10 cellular contexts compared by ENCODE assay signal in genomic region chr13:23320926-23321533, GRCh38.
DNase-seq lines count a peak whose midpoint lies in the region; ATAC-seq, FAIRE-seq and TF ChIP-seq lines count a peak whose summit lies in the region.
"Had no signal": no experiment of that assay in that cellular context is flagged by ENCODE, and none has a peak within 500 bp of the region (broad histone marks: within the 10 kb centered on the region; RNA-seq: fewer than 3 reads in every experiment).

No MANE protein-coding gene starts in this region.

- no peak overlapping the region for H3K9ac ChIP-seq in PC-3 (ENCODE audit: low read length)
- no peak overlapping the region for H3K9ac ChIP-seq in keratinocyte (ENCODE audit: control insufficient read depth, extremely low read depth, insufficient read depth, low read length)

- H3K4me2 ChIP-seq in PC-3 (ENCODE audit: low read length) (peak overlapping the region; percentile 84), keratinocyte (ENCODE audit: control insufficient read depth, extremely low read depth, insufficient read depth, low read depth, low read length) (peak overlapping the region; percentile 84)

- H2AFZ ChIP-seq in PC-3 (ENCODE audit: low read length) (no peak overlapping the region), keratinocyte (ENCODE audit: control insufficient read depth, low read length) (peak overlapping the region; percentile 21)

- H3K36me3 ChIP-seq in CD8-positive, alpha-beta memory T cell (ENCODE audit: insufficient read depth, low read length): no peaks in the 10 kb centered on the region
- H3K36me3 ChIP-seq in PC-3 (ENCODE audit: low read depth, low read length) (no peaks in the 10 kb centered on the region), keratinocyte (ENCODE audit: control insufficient read depth in 2 of 2, extremely low read depth in 1 of 2, insufficient read depth in 2 of 2, low read length in 2 of 2) (no peaks in the 10 kb centered on the region)

- H3K36me3 Mint-ChIP-seq in CD8-positive, alpha-beta memory T cell: peaks cover 0 to 4% (median 0%) of the 10 kb centered on the region in 3 donors

- FAIRE-seq in keratinocyte (lab: Jason Lieb, UNC): no peak

- H3F3A ChIP-seq in PC-3 (ENCODE audit: low read length, unreplicated experiment): no peaks in the 10 kb centered on the region

- H3K27ac Mint-ChIP-seq in CD8-positive, alpha-beta memory T cell: peak overlapping the region; percentile 81 to 98 (median 96)

- H4K20me1 ChIP-seq in PC-3 (ENCODE audit: low read length) (no peaks in the 10 kb centered on the region), keratinocyte (ENCODE audit: control insufficient read depth, extremely low read depth, insufficient read depth, low read length) (no peaks in the 10 kb centered on the region)

- no peaks in the 10 kb centered on the region for H3K27me3 ChIP-seq in CD8-positive, alpha-beta memory T cell (ENCODE audit: insufficient read depth, low read length, poor library complexity, severe bottlenecking)
- H3K27me3 ChIP-seq in PC-3 (ENCODE audit: low read length) (no peaks in the 10 kb centered on the region), keratinocyte (ENCODE audit: control insufficient read depth, extremely low read depth, insufficient read depth, low read length) (no peaks in the 10 kb centered on the region)

- H3K4me1 ChIP-seq in CD8-positive, alpha-beta memory T cell (ENCODE audit: insufficient read depth, low read length): peaks cover 9% of the 10 kb centered on the region
- peaks cover 48% of the 10 kb centered on the region for H3K4me1 ChIP-seq in PC-3 (ENCODE audit: insufficient read depth, low read length)
- peaks cover 26% of the 10 kb centered on the region for H3K4me1 ChIP-seq in keratinocyte (ENCODE audit: control insufficient read depth, extremely low read depth, insufficient read depth, low read length)

- H3K9me1 ChIP-seq in keratinocyte (ENCODE audit: control insufficient read depth, extremely low read depth, insufficient read depth, low read length): no peaks in the 10 kb centered on the region

- no peaks in the 10 kb centered on the region for H3K9me2 ChIP-seq in PC-3 (replicated peaks; ENCODE audit: low read length)

- H3K27me3 Mint-ChIP-seq in CD8-positive, alpha-beta memory T cell: no peaks in the 10 kb centered on the region

- intact Hi-C loops in PC-3 (cut with micrococcal nuclease): loop anchor here (5.0 kb wide), 1 partner anchor 1684 kb away; no protein-coding TSS in a partner anchor

- H3K4me3 Mint-ChIP-seq in CD8-positive, alpha-beta memory T cell: peak overlapping the region; percentile 89 to 99 (median 95)

- POLR2A ChIA-PET in CD8-positive, alpha-beta memory T cell (lab: Charles Lee): interaction anchor here (0.8 kb wide), 1 partner anchor 55 kb away, joined by 3 read pairs; no protein-coding TSS in a partner anchor
- POLR2A ChIA-PET in PC-3 (lab: Charles Lee; ENCODE audit: unreplicated experiment) (interaction anchor here (1.1 kb wide), 1 partner anchor 106 kb away, joined by 3 read pairs; no protein-coding TSS in a partner anchor), HEK293T (lab: Yijun Ruan, JAX) (interaction anchor here (0.5 kb wide), 1 partner anchor 1368 kb away, joined by 3 read pairs; no protein-coding TSS in a partner anchor)

- peak overlapping the region; percentile 53 for H3K4me3 ChIP-seq in CD8-positive, alpha-beta memory T cell (ENCODE audit: low read length)
- H3K4me3 ChIP-seq in PC-3 (ENCODE audit: low read length) (peak overlapping the region; percentile 27; the same call in 1 of the 2 replicates), keratinocyte (ENCODE audit: control insufficient read depth in 2 of 3, extremely low read depth in 1 of 3, insufficient read depth in 2 of 3, low read depth in 1 of 3, low read length in 3 of 3) (peak overlapping the region in 1 of 3 experiments; percentile 44)

- TF ChIP-seq CTCF in PC-3 (conservative IDR thresholded peaks at IDR 0.05; ENCODE audit: low read depth, low read length) (no peak), keratinocyte (optimal IDR thresholded peaks at IDR 0.05 in 1 of 3, IDR thresholded peaks at IDR 0.05 in 1 of 3, conservative IDR thresholded peaks at IDR 0.05 in 1 of 3; ENCODE audit: extremely low read depth in 1 of 3, insufficient read depth in 2 of 3, low read length in 3 of 3) (no peak)

- dilution Hi-C loops in keratinocyte (cut with MboI; ENCODE audit: extremely low pct_ligation_motif_present, low sequenced_read_pairs): no loop called here

- no peak for DNase-seq in CD8-positive, alpha-beta memory T cell
- DNase-seq in PC-3: peak; percentile 4
- no peak for DNase-seq in keratinocyte (ENCODE audit: low read depth, low spot score)
- DNase-seq in GOT3 (lab: John Stamatoyannopoulos, UW): no peak
- DNase-seq in HEK293T (ENCODE audit: extremely low spot score): no peak
- no peak for DNase-seq in GM19240 (ENCODE audit: insufficient read length, low spot score)
- no peak for DNase-seq in effector CD4-positive, alpha-beta T cell
- DNase-seq: activated gamma-delta T cell treated with Interleukin-2 at 50 U/mL for 16 hours; stimulated activated CD4-positive, alpha-beta T cell treated with anti-CD3 and anti-CD28 coated beads, Interleukin-12 subunit alpha, Interleukin-12 subunit beta, amount 100 ng/mL, for 4 hours had no signal

- no peaks in the 10 kb centered on the region for H3K9me3 ChIP-seq in CD8-positive, alpha-beta memory T cell (ENCODE audit: low read length)
- H3K9me3 ChIP-seq in PC-3 (ENCODE audit: low read length) (no peaks in the 10 kb centered on the region), keratinocyte (ENCODE audit: control insufficient read depth, low read depth, low read length) (no peaks in the 10 kb centered on the region)

- H3K27ac ChIP-seq in CD8-positive, alpha-beta memory T cell (ENCODE audit: low read depth, low read length): peak overlapping the region; percentile 51
- peak overlapping the region; percentile 96 for H3K27ac ChIP-seq in PC-3 (ENCODE audit: low read length)
- H3K27ac ChIP-seq in keratinocyte (ENCODE audit: control insufficient read depth, insufficient read depth, low read length): peak overlapping the region; percentile 18

- H3K79me2 ChIP-seq in PC-3 (ENCODE audit: low read length) (no peaks in the 10 kb centered on the region), keratinocyte (ENCODE audit: control insufficient read depth, insufficient read depth, low read length) (no peaks in the 10 kb centered on the region)

- ATAC-seq in GM21447 (IDR thresholded peaks at IDR 0.05; ENCODE audit: unreplicated experiment) (peak; percentile 22), PC-3 (peak; percentile 3)

- CTCF ChIA-PET in CD8-positive, alpha-beta memory T cell (lab: Charles Lee): no interaction called here
- CTCF ChIA-PET in PC-3 (lab: Charles Lee) (interaction anchor here (0.5 to 0.6 kb wide), 2 partner anchors 513 to 520 kb away, joined by 5 to 8 read pairs; no protein-coding TSS in a partner anchor), HEK293T (lab: Yijun Ruan, JAX) (interaction anchor here (0.7 kb wide), 1 partner anchor 23 kb away, joined by 4 read pairs; no protein-coding TSS in a partner anchor)

- H3K9me3 Mint-ChIP-seq in CD8-positive, alpha-beta memory T cell: peaks cover 0 to 1% (median 0%) of the 10 kb centered on the region in 5 donors

- BruUV-seq in PC-3 (replicated peaks; lab: Mats Ljungman, UMichigan): TSS peak; percentile 59

- peaks cover 24 to 44% (median 33%) of the 10 kb centered on the region in 3 donors for H3K4me1 Mint-ChIP-seq in CD8-positive, alpha-beta memory T cell

TF ChIP-seq in HEK293T, 16 proteins besides CTCF, POLR2A, EP300 and RAD21:
- TF ChIP-seq LEF1 (IDR thresholded peaks at IDR 0.05; ENCODE audit: borderline replicate concordance): no peak
- no peak for TF ChIP-seq FOXA1 (IDR thresholded peaks at IDR 0.05)
- TF ChIP-seq L3MBTL2 (conservative IDR thresholded peaks at IDR 0.05): no peak
- no peak for TF ChIP-seq PKNOX1 (IDR thresholded peaks at IDR 0.05)
- no peak for TF ChIP-seq CTBP1 (IDR thresholded peaks at IDR 0.05; ENCODE audit: borderline replicate concordance)
- TF ChIP-seq BHLHE40 (IDR thresholded peaks at IDR 0.05; ENCODE audit: borderline replicate concordance): no peak
- TF ChIP-seq FOXM1 (IDR thresholded peaks at IDR 0.05; ENCODE audit: borderline replicate concordance): no peak
- no peak for TF ChIP-seq ELF4 (IDR thresholded peaks at IDR 0.05)
- no peak for TF ChIP-seq SP1 (IDR thresholded peaks at IDR 0.05)
- no peak for TF ChIP-seq TARDBP (IDR thresholded peaks at IDR 0.05)
- no peak for TF ChIP-seq ZNF384 (IDR thresholded peaks at IDR 0.05)
- TF ChIP-seq NFRKB (IDR thresholded peaks at IDR 0.05): no peak
- no peak for TF ChIP-seq ARNT (IDR thresholded peaks at IDR 0.05)
- no peak for TF ChIP-seq SUZ12 (IDR thresholded peaks at IDR 0.05)

Comparison
In these comparisons a context has a peak if more than half of its experiments do, and no peak if none do; other contexts are left out.
1. H3K27ac ChIP-seq: peak in every context shown above with its lines; median percentile 96 in PC-3; 51 in CD8-positive, alpha-beta memory T cell; 18 in keratinocyte.